Comparison of ENCODE assay signal across 13 cellular contexts in the genomic region with DNA sequence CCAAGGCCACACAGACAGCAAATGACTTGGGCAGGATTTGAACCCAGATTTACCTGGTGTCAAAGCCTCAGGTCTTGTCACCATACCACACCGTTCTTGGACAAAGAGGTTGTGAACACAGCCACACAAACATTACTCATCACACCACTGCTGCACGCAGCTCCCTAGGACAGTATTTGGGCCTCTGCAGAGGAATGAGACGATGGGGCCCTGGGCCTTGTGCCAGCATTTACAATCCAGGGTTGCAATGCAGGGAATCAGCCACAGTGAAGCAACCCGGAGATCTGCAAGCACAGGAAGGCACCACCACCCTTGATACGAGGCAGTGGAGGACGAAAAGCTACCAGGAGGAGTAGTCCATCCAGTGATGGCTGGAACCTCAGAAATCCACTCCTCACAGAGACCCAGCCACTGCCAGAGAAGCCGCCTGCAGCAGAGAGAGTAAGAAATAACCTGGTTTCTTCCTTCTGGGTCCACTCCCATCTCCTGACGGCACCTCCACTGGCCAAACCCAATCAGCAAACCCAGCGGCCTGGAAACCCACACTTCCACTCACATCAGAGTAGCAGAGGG. TPM values are rescaled to one million over a fixed set of nuclear protein-coding genes. Genes with fewer than 3 reads are reported as not detected.
DNase-seq lines count a peak whose midpoint lies in the region; ATAC-seq and TF ChIP-seq lines count a peak whose summit lies in the region.
"Had no signal": no experiment of that assay in that cellular context is flagged by ENCODE, and none has a peak within 500 bp of the region (broad histone marks: within the 10 kb centered on the region; RNA-seq: fewer than 3 reads in every experiment).

No MANE protein-coding gene starts in this region.

- no peaks in the 10 kb centered on the region for H3K27me3 ChIP-seq in muscle layer of colon (ENCODE audit: control insufficient read depth in 1 of 2, insufficient read depth in 2 of 2, low read length in 2 of 2)
- peaks cover 7% of the 10 kb centered on the region for H3K27me3 ChIP-seq in colonic mucosa

- H3K9ac ChIP-seq in muscle layer of colon (ENCODE audit: low read length) (no peak overlapping the region), colonic mucosa (ENCODE audit: low read depth in 2 of 2, low read length in 2 of 2) (no peak overlapping the region)

- ATAC-seq in HG03342 (IDR thresholded peaks at IDR 0.05; ENCODE audit: unreplicated experiment): no peak
- ATAC-seq in HG03442 (IDR thresholded peaks at IDR 0.05; ENCODE audit: unreplicated experiment): no peak
- ATAC-seq: activated CD4-positive, alpha-beta T cell treated with anti-CD3 and anti-CD28 coated beads for 36 hours; naive thymus-derived CD4-positive, alpha-beta T cell had no signal

- TF ChIP-seq CTCF in AG10803 (conservative IDR thresholded peaks at IDR 0.05; ENCODE audit: low read length): peak; percentile 9; the same call in 1 of the 2 replicates
- TF ChIP-seq CTCF in cardiac fibroblast (IDR thresholded peaks at IDR 0.05; ENCODE audit: low read depth, low read length): no peak
- TF ChIP-seq CTCF in colonic mucosa (IDR thresholded peaks at IDR 0.05): no peak

- intact Hi-C loops in colonic mucosa (cut with DNase I): no loop called here

- H3K4me1 ChIP-seq in muscle layer of colon (ENCODE audit: insufficient read depth, low read length) (peaks cover 21% of the 10 kb centered on the region), colonic mucosa (peaks cover 8% of the 10 kb centered on the region)

- H3K4me3 ChIP-seq in AG10803 (ENCODE audit: low read length) (no peak overlapping the region), cardiac fibroblast (replicated peaks in 1 of 2; ENCODE audit: low read depth in 2 of 2, low read length in 2 of 2) (no peak overlapping the region), muscle layer of colon (ENCODE audit: low read depth in 1 of 2, low read length in 2 of 2) (no peak overlapping the region), colonic mucosa (no peak overlapping the region)

- no peaks in the 10 kb centered on the region for H3K36me3 ChIP-seq in muscle layer of colon (ENCODE audit: insufficient read depth, low read length)
- H3K36me3 ChIP-seq in colonic mucosa: no peaks in the 10 kb centered on the region

- H3K9me3 ChIP-seq in muscle layer of colon (ENCODE audit: low read length) (no peaks in the 10 kb centered on the region), colonic mucosa (no peaks in the 10 kb centered on the region)

- peak; percentile 93 for DNase-seq in AG10803 (ENCODE audit: low read depth)
- DNase-seq in HuH-7 (ENCODE audit: low spot score): peak; percentile 86
- peak; percentile 88 to 91 for DNase-seq in cardiac fibroblast (ENCODE audit: low read depth in 2 of 2)
- DNase-seq in colonic mucosa: no peak
- no peak for DNase-seq in activated CD4-positive, CD25-positive, alpha-beta regulatory T cell (lab: John Stamatoyannopoulos, UW)
- DNase-seq: activated CD4-positive, alpha-beta T cell treated with anti-CD3 and anti-CD28 coated beads for 36 hours; activated effector memory CD4-positive, alpha-beta T cell treated with anti-CD3 and anti-CD28 coated beads, Interleukin-2, amount 50 U/mL, for 16 hours; effector CD8-positive, alpha-beta T cell; naive thymus-derived CD4-positive, alpha-beta T cell; stimulated activated naive CD4-positive, alpha-beta T cell had no signal

- H3K27ac ChIP-seq in muscle layer of colon (ENCODE audit: low read depth, low read length) (peak overlapping the region; percentile 12), colonic mucosa (no peak overlapping the region)

RNA-seq across cellular contexts. Expression of a gene that starts 3.7 kb away (rescaled TPM):
- 10 to 100 TPM in 1 of 2 donors, 1 to 10 TPM in 1; 2.3 to 20.8 TPM for total RNA-seq in colonic mucosa

Comparison
In these comparisons a context has a peak if more than half of its experiments do, and no peak if none do; other contexts are left out.
1. DNase-seq: peak in AG10803 (single experiment), HuH-7 (single experiment) and cardiac fibroblast (2 of 2); none in colonic mucosa (single experiment) and activated CD4-positive, CD25-positive, alpha-beta regulatory T cell (0 of 4).